In genomic region chr16:20899503-20900298, GRCh38 we compare ENCODE assay signal across 1 cellular context.
A peak's percentile ranks its signal among the peaks of the same experiment; 100 is the strongest.
TF ChIP-seq lines count a peak whose summit lies in the region.

No MANE protein-coding gene starts in this region.

TF ChIP-seq in K562, 482 proteins besides CTCF, POLR2A, EP300 and RAD21:
- TF ChIP-seq PPARD (CRISPR knock-in tag; IDR thresholded peaks at IDR 0.05) (no peak), EGR1 (conservative IDR thresholded peaks at IDR 0.05) (peak; percentile 46), ARID4B (CRISPR knock-in tag; IDR thresholded peaks at IDR 0.05) (no peak), ZNF12 (CRISPR knock-in tag; IDR thresholded peaks at IDR 0.05) (no peak), NFIX (CRISPR knock-in tag; IDR thresholded peaks at IDR 0.05; ENCODE audit: low read depth) (no peak), ZNF407 (IDR thresholded peaks at IDR 0.05; ENCODE audit: low read depth) (peak; percentile 89), SMARCE1 (IDR thresholded peaks at IDR 0.05) (0 out of 2 replicates have a peak, but pooled peaks have one; percentile 22), MAZ (CRISPR knock-in tag; conservative IDR thresholded peaks at IDR 0.05 in 1 of 2, IDR thresholded peaks at IDR 0.05 in 1 of 2) (peak in 1 of 2 experiments; percentile 30; a peak in 3 of 4 replicates), ZNF445 (CRISPR knock-in tag; IDR thresholded peaks at IDR 0.05; ENCODE audit: low read depth) (no peak), CTBP1 (IDR thresholded peaks at IDR 0.05; ENCODE audit: borderline replicate concordance) (peak; percentile 15; the same call in 1 of the 2 replicates), ZNF263 (CRISPR knock-in tag; IDR thresholded peaks at IDR 0.05; ENCODE audit: borderline replicate concordance) (no peak), ZNF134 (CRISPR knock-in tag; conservative IDR thresholded peaks at IDR 0.05) (no peak), HSF4 (CRISPR knock-in tag; IDR thresholded peaks at IDR 0.05; ENCODE audit: borderline replicate concordance) (no peak), MYC (IDR thresholded peaks at IDR 0.05; ENCODE audit: low read depth, low read length) (0 out of 2 replicates have a peak, but pooled peaks have one; percentile 21), MYC (CRISPR knock-in tag; IDR thresholded peaks at IDR 0.05; ENCODE audit: borderline replicate concordance, low read depth) (no peak), POU5F1 (IDR thresholded peaks at IDR 0.05; ENCODE audit: borderline replicate concordance, low read depth, low read length, partially characterized antibody) (peak; percentile 12), SMAD4 (CRISPR knock-in tag; conservative IDR thresholded peaks at IDR 0.05) (0 out of 2 replicates have a peak, but pooled peaks have one; percentile 11), CSDE1 (IDR thresholded peaks at IDR 0.05) (no peak), RFX1 (IDR thresholded peaks at IDR 0.05) (no peak), ZBTB17 (CRISPR knock-in tag; IDR thresholded peaks at IDR 0.05) (0 out of 2 replicates have a peak, but pooled peaks have one; percentile 44)
- TF ChIP-seq, protein P1, sequence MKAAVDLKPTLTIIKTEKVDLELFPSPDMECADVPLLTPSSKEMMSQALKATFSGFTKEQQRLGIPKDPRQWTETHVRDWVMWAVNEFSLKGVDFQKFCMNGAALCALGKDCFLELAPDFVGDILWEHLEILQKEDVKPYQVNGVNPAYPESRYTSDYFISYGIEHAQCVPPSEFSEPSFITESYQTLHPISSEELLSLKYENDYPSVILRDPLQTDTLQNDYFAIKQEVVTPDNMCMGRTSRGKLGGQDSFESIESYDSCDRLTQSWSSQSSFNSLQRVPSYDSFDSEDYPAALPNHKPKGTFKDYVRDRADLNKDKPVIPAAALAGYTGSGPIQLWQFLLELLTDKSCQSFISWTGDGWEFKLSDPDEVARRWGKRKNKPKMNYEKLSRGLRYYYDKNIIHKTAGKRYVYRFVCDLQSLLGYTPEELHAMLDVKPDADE (conservative IDR thresholded peaks at IDR 0.05; ENCODE audit: control insufficient read depth, low read depth, low read length): no peak
- TF ChIP-seq, protein P2, sequence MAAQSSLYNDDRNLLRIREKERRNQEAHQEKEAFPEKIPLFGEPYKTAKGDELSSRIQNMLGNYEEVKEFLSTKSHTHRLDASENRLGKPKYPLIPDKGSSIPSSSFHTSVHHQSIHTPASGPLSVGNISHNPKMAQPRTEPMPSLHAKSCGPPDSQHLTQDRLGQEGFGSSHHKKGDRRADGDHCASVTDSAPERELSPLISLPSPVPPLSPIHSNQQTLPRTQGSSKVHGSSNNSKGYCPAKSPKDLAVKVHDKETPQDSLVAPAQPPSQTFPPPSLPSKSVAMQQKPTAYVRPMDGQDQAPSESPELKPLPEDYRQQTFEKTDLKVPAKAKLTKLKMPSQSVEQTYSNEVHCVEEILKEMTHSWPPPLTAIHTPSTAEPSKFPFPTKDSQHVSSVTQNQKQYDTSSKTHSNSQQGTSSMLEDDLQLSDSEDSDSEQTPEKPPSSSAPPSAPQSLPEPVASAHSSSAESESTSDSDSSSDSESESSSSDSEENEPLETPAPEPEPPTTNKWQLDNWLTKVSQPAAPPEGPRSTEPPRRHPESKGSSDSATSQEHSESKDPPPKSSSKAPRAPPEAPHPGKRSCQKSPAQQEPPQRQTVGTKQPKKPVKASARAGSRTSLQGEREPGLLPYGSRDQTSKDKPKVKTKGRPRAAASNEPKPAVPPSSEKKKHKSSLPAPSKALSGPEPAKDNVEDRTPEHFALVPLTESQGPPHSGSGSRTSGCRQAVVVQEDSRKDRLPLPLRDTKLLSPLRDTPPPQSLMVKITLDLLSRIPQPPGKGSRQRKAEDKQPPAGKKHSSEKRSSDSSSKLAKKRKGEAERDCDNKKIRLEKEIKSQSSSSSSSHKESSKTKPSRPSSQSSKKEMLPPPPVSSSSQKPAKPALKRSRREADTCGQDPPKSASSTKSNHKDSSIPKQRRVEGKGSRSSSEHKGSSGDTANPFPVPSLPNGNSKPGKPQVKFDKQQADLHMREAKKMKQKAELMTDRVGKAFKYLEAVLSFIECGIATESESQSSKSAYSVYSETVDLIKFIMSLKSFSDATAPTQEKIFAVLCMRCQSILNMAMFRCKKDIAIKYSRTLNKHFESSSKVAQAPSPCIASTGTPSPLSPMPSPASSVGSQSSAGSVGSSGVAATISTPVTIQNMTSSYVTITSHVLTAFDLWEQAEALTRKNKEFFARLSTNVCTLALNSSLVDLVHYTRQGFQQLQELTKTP (IDR thresholded peaks at IDR 0.05; ENCODE audit: low read depth in 1 of 2, partially characterized antibody in 2 of 2): no peak
- TF ChIP-seq, protein P3, sequence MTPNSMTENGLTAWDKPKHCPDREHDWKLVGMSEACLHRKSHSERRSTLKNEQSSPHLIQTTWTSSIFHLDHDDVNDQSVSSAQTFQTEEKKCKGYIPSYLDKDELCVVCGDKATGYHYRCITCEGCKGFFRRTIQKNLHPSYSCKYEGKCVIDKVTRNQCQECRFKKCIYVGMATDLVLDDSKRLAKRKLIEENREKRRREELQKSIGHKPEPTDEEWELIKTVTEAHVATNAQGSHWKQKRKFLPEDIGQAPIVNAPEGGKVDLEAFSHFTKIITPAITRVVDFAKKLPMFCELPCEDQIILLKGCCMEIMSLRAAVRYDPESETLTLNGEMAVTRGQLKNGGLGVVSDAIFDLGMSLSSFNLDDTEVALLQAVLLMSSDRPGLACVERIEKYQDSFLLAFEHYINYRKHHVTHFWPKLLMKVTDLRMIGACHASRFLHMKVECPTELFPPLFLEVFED (CRISPR knock-in tag; conservative IDR thresholded peaks at IDR 0.05): 0 out of 2 replicates have a peak, but pooled peaks have one; percentile 22
